1 cellular context compared by ENCODE assay signal in genomic region chr19:57633832-57634131, GRCh38.
TF ChIP-seq lines count a peak whose summit lies in the region.

No MANE protein-coding gene starts in this region.

TF ChIP-seq in endothelial cell of umbilical vein, 7 proteins besides CTCF, POLR2A, EP300 and RAD21:
- TF ChIP-seq MYC (IDR thresholded peaks at IDR 0.05; ENCODE audit: low read depth, low read length) (no peak), POLR2AphosphoS5 (IDR thresholded peaks at IDR 0.05; ENCODE audit: insufficient read depth, low read depth, low read length) (no peak), JUN (IDR thresholded peaks at IDR 0.05; ENCODE audit: borderline replicate concordance, insufficient read depth, insufficient read length, low read depth) (no peak), MAX (IDR thresholded peaks at IDR 0.05; ENCODE audit: insufficient read depth, insufficient read length) (no peak), EZH2 (IDR thresholded peaks at IDR 0.05; ENCODE audit: borderline replicate concordance, low read depth, low read length, severe bottlenecking) (no peak), FOS (IDR thresholded peaks at IDR 0.05; ENCODE audit: borderline replicate concordance, insufficient read depth, low read length) (no peak), GATA2 (IDR thresholded peaks at IDR 0.05; ENCODE audit: insufficient read depth, insufficient read length, low read depth, low read length) (no peak)
